In genomic region chr14:103055693-103056092, GRCh38 we compare ENCODE assay signal across 8 cellular contexts. TPM values are rescaled to one million over a fixed set of nuclear protein-coding genes. Genes with fewer than 3 reads are reported as not detected.
A peak's percentile ranks its signal among the peaks of the same experiment; 100 is the strongest.
DNase-seq lines count a peak whose midpoint lies in the region; ATAC-seq and TF ChIP-seq lines count a peak whose summit lies in the region.

No MANE protein-coding gene starts in this region.

- H3K9me3 Mint-ChIP-seq in naive thymus-derived CD8-positive, alpha-beta T cell: no peaks in the 10 kb centered on the region

- H3K27me3 ChIP-seq in AG04450 (ENCODE audit: control insufficient read depth, insufficient read depth, low read length) (no peaks in the 10 kb centered on the region), KMS-11 (ENCODE audit: insufficient read depth, low read depth) (no peaks in the 10 kb centered on the region), duodenal mucosa (ENCODE audit: control insufficient read depth in 1 of 2, insufficient read depth in 2 of 2, low read length in 2 of 2) (no peaks in the 10 kb centered on the region)

- H3K36me3 ChIP-seq in KMS-11 (ENCODE audit: insufficient read depth) (no peaks in the 10 kb centered on the region), duodenal mucosa (ENCODE audit: control insufficient read depth in 1 of 2, insufficient read depth in 2 of 2, low read length in 2 of 2) (no peaks in the 10 kb centered on the region)

- no peak for TF ChIP-seq CTCF in AG04450 (IDR thresholded peaks at IDR 0.05; ENCODE audit: low read depth, low read length)
- TF ChIP-seq CTCF in KMS-11 (conservative IDR thresholded peaks at IDR 0.05; ENCODE audit: low read depth, low read length): no peak

- CTCF ChIA-PET in AG04450 (lab: Charles Lee): interaction anchor here (1.6 kb wide), 1 partner anchor 19 kb away, joined by 5 read pairs; no protein-coding TSS in a partner anchor

- H3K4me1 Mint-ChIP-seq in naive thymus-derived CD8-positive, alpha-beta T cell: peaks cover 0 to 25% (median 17%) of the 10 kb centered on the region in 4 donors

- H3K79me2 ChIP-seq in KMS-11 (ENCODE audit: insufficient read depth, low read depth): peaks cover 9% of the 10 kb centered on the region

- H3K4me3 ChIP-seq in AG04450 (ENCODE audit: low read depth, low read length): peak overlapping the region; percentile 96
- H3K4me3 ChIP-seq in KMS-11 (IDR thresholded peaks at IDR 0.05; ENCODE audit: insufficient read depth, low read depth, low read length): no peak overlapping the region
- peak overlapping the region; percentile 75 to 91 for H3K4me3 ChIP-seq in duodenal mucosa (ENCODE audit: low read depth in 1 of 2, low read length in 2 of 2)

- H4K20me1 ChIP-seq in KMS-11 (ENCODE audit: insufficient read depth): no peaks in the 10 kb centered on the region

- peak overlapping the region; percentile 11 for H3K27ac ChIP-seq in AG04450 (ENCODE audit: low read depth, low read length)
- no peak overlapping the region for H3K27ac ChIP-seq in KMS-11
- H3K27ac ChIP-seq in duodenal mucosa (ENCODE audit: low read depth, low read length): peak overlapping the region; percentile 37

- no peaks in the 10 kb centered on the region for H3K9me3 ChIP-seq in AG04450 (ENCODE audit: control insufficient read depth, insufficient read depth, low read length)
- H3K9me3 ChIP-seq in duodenal mucosa (ENCODE audit: control insufficient read depth in 1 of 2, low read length in 2 of 2): no peaks in the 10 kb centered on the region

- H3K4me3 Mint-ChIP-seq in naive thymus-derived CD8-positive, alpha-beta T cell: peak overlapping the region; percentile 34 to 90 (median 74)

- H3K4me2 ChIP-seq in KMS-11: peak overlapping the region; percentile 10; the same call in 1 of the 2 replicates

- POLR2A ChIA-PET in AG04450 (lab: Yijun Ruan, JAX): no interaction called here
- POLR2A ChIA-PET in naive thymus-derived CD8-positive, alpha-beta T cell (lab: Charles Lee): no interaction called here

- ATAC-seq in naive thymus-derived CD8-positive, alpha-beta T cell: no peak
- no peak for ATAC-seq in HG03175 (IDR thresholded peaks at IDR 0.05; ENCODE audit: unreplicated experiment)

- peak overlapping the region in 3 of 10 donors; percentile 14 to 43 (median 36) for H3K27ac Mint-ChIP-seq in naive thymus-derived CD8-positive, alpha-beta T cell

- H3K36me3 Mint-ChIP-seq in naive thymus-derived CD8-positive, alpha-beta T cell: no peaks in the 10 kb centered on the region

- H3K9ac ChIP-seq in KMS-11 (no peak overlapping the region), duodenal mucosa (ENCODE audit: low read depth in 1 of 2, low read length in 2 of 2) (peak overlapping the region; percentile 39 to 40)

- no peak for DNase-seq in AG04450 (ENCODE audit: low read depth, low spot score)
- DNase-seq in naive thymus-derived CD8-positive, alpha-beta T cell: no peak
- no peak for DNase-seq in GOT3 (lab: John Stamatoyannopoulos, UW)
- no peak for DNase-seq in dedifferentiated amniotic fluid mesenchymal stem cell (ENCODE audit: extremely low spot score)
- no peak for DNase-seq in activated gamma-delta T cell (lab: John Stamatoyannopoulos, UW)

- H2AFZ ChIP-seq in KMS-11 (ENCODE audit: low read depth): no peak overlapping the region

- H3K27me3 Mint-ChIP-seq in naive thymus-derived CD8-positive, alpha-beta T cell: peaks cover 3 to 26% (median 19%) of the 10 kb centered on the region in 5 donors

- H3K4me1 ChIP-seq in KMS-11 (ENCODE audit: low read depth, poor library complexity, severe bottlenecking) (peaks cover 11% of the 10 kb centered on the region), duodenal mucosa (ENCODE audit: control insufficient read depth in 1 of 2, insufficient read depth in 2 of 2, low read length in 2 of 2) (peaks cover 25% of the 10 kb centered on the region in 2 donors)

RNA-seq across cellular contexts. Expression of gene CDC42BPB, which starts 1.7 kb away (rescaled TPM):
- polyA plus RNA-seq in AG04450 (2011; rRNA removed): 57.0 and 66.8 TPM in 2 replicates
- polyA minus RNA-seq in AG04450 (2011; rRNA and poly(A)+ RNA removed): 109 and 133 TPM in 2 replicates
- 1 to 10 TPM; 6.2 to 6.3 TPM for total RNA-seq in naive thymus-derived CD8-positive, alpha-beta T cell
- polyA plus RNA-seq in naive thymus-derived CD8-positive, alpha-beta T cell: under 1 TPM; 0.20 to 0.73 (median 0.63) TPM

RNA-seq across cellular contexts. Expression of gene LBHD2, which starts 28.3 kb away (rescaled TPM):
- polyA plus RNA-seq in AG04450 (2011; rRNA removed): not detected in 2 replicates
- not detected in 2 replicates for polyA minus RNA-seq in AG04450 (2011; rRNA and poly(A)+ RNA removed)
- not detected for total RNA-seq in naive thymus-derived CD8-positive, alpha-beta T cell
- polyA plus RNA-seq in naive thymus-derived CD8-positive, alpha-beta T cell: not detected

RNA-seq across cellular contexts. Expression of gene EXOC3L4, which starts 38.8 kb away (rescaled TPM):
- not detected in 2 replicates for polyA plus RNA-seq in AG04450 (2011; rRNA removed)
- 0.37 TPM in 1 of 2 replicates, not detected in the other for polyA minus RNA-seq in AG04450 (2011; rRNA and poly(A)+ RNA removed)
- not detected for total RNA-seq in naive thymus-derived CD8-positive, alpha-beta T cell
- not detected for polyA plus RNA-seq in naive thymus-derived CD8-positive, alpha-beta T cell

Comparison
In these comparisons a context has a peak if more than half of its experiments do, and no peak if none do; other contexts are left out.
1. RNA of gene CDC42BPB, which starts 1.7 kb away (polyA plus RNA-seq): 57.0 to 66.8 TPM in AG04450; 0.20 to 0.73 TPM in naive thymus-derived CD8-positive, alpha-beta T cell; every median in the first group is over 10 times any median in the second.